ENCODE assay signal across 21 cellular contexts in genomic region chr3:128205616-128206015, GRCh38.
"Had no signal": no experiment of that assay in that cellular context is flagged by ENCODE, and none has a peak within 500 bp of the region (broad histone marks: within the 10 kb centered on the region; RNA-seq: fewer than 3 reads in every experiment).

No MANE protein-coding gene starts in this region.

- ATAC-seq: effector memory CD8-positive, alpha-beta T cell; left lobe of liver; naive thymus-derived CD8-positive, alpha-beta T cell; sciatic nerve; stimulated activated memory B cell treated with anti-CD40 and anti-IgM and Interleukin-4, amounts not matched to agents 10 μg/mL and 1 μg/mL and 100 μg/mL, for 72 hours; stimulated activated naive CD8-positive, alpha-beta T cell treated with anti-CD3 and anti-CD28 coated beads, Interleukin-15, Interleukin-2, amounts not matched to agents 100 U/mL and 50 U/mL, for 24 hours had no signal

- H3K4me1 ChIP-seq: prostate gland had no signal

- H3K27ac Mint-ChIP-seq: effector memory CD8-positive, alpha-beta T cell; stimulated activated memory B cell treated with anti-CD40 and anti-IgM and Interleukin-4, amounts not matched to agents 10 μg/mL and 1 μg/mL and 100 μg/mL, for 72 hours had no signal

- H3K27me3 ChIP-seq: neutrophil, right atrium auricular region, testis, tibial artery, upper lobe of left lung had no signal

- H3K27me3 Mint-ChIP-seq: effector memory CD8-positive, alpha-beta T cell; naive thymus-derived CD8-positive, alpha-beta T cell; stimulated activated memory B cell treated with anti-CD40 and anti-IgM and Interleukin-4, amounts not matched to agents 10 μg/mL and 1 μg/mL and 100 μg/mL, for 72 hours had no signal

- H3K36me3 ChIP-seq: neutrophil, prostate gland, right atrium auricular region, tibial artery, upper lobe of left lung had no signal

- H3K9me3 Mint-ChIP-seq: effector memory CD8-positive, alpha-beta T cell; naive thymus-derived CD8-positive, alpha-beta T cell; stimulated activated memory B cell treated with anti-CD40 and anti-IgM and Interleukin-4, amounts not matched to agents 10 μg/mL and 1 μg/mL and 100 μg/mL, for 72 hours had no signal

- FAIRE-seq: frontal cortex, keratinocyte, urothelium cell line had no signal

- H3K9me3 ChIP-seq: neutrophil, prostate gland, right atrium auricular region, testis, tibial artery, upper lobe of left lung had no signal

- H3K27ac ChIP-seq: neutrophil, prostate gland, right atrium auricular region, testis, tibial artery, upper lobe of left lung had no signal

- H3K4me3 ChIP-seq: prostate gland, right atrium auricular region, testis, tibial artery, upper lobe of left lung had no signal

- DNase-seq: cerebellar nuclear complex; cortex of kidney; effector memory CD8-positive, alpha-beta T cell; mesendoderm; naive thymus-derived CD8-positive, alpha-beta T cell; stimulated activated CD4-positive, alpha-beta T cell treated with anti-CD3 and anti-CD28 coated beads, Interleukin-2, amount 100 ng/mL, for 24 hours; stimulated activated CD4-positive, alpha-beta T cell treated with anti-CD3 and anti-CD28 coated beads, Interleukin-4, amount 100 ng/mL, for 24 hours; stimulated activated naive CD8-positive, alpha-beta T cell treated with anti-CD3 and anti-CD28 coated beads, Interleukin-15, Interleukin-2, amounts not matched to agents 100 U/mL and 50 U/mL, for 24 hours; substantia nigra; testis; tibial artery; upper lobe of left lung had no signal

- H3K4me3 Mint-ChIP-seq: effector memory CD8-positive, alpha-beta T cell; naive thymus-derived CD8-positive, alpha-beta T cell; stimulated activated memory B cell treated with anti-CD40 and anti-IgM and Interleukin-4, amounts not matched to agents 10 μg/mL and 1 μg/mL and 100 μg/mL, for 72 hours had no signal
